ENCODE assay signal across 13 cellular contexts in the genomic region with DNA sequence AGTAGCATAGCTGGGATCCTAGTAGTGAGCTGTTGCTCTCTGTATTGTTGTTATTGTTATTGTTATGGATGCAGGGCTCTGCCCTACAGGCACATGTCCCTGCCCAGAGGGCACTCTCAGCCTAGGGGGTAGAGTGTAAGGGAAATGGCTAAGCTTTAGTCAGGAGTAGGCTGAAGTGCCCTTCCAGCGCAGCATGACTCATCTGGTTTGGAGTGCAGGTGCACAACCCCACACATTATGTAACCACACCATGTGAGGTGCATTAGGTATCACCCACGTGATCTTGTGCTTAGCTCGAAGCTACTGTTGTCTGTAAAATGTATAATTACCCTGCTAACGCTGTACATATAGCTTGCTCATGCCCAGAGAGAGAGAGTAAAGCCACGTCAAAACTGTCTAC. TPM values are rescaled to one million over a fixed set of nuclear protein-coding genes. Genes with fewer than 3 reads are reported as not detected.
A peak's percentile ranks its signal among the peaks of the same experiment; 100 is the strongest.
DNase-seq lines count a peak whose midpoint lies in the region; ATAC-seq and TF ChIP-seq lines count a peak whose summit lies in the region.
"Had no signal": no experiment of that assay in that cellular context is flagged by ENCODE, and none has a peak within 500 bp of the region (broad histone marks: within the 10 kb centered on the region; RNA-seq: fewer than 3 reads in every experiment).

No MANE protein-coding gene starts in this region.

- ATAC-seq in DND-41 (ENCODE audit: insufficient read depth, low read depth) (0 out of 3 replicates have a peak, but pooled peaks have one; percentile 27), left lung (peak; percentile 79), GM19395 (IDR thresholded peaks at IDR 0.05; ENCODE audit: unreplicated experiment) (no peak), GM19023 (IDR thresholded peaks at IDR 0.05; ENCODE audit: unreplicated experiment) (no peak)

- H3K4me1 ChIP-seq in DND-41 (ENCODE audit: insufficient read depth, low read length), result no peaks in the 10 kb centered on the region
- no peaks in the 10 kb centered on the region for H3K4me1 ChIP-seq in OCI-LY7 (ENCODE audit: insufficient read depth, low read length, poor library complexity, severe bottlenecking)
- peaks cover 0 to 7% of the 10 kb centered on the region in 2 donors for H3K4me1 ChIP-seq in left lung
- no peaks in the 10 kb centered on the region for H3K4me1 ChIP-seq in effector memory CD4-positive, alpha-beta T cell (ENCODE audit: control insufficient read depth, insufficient read depth, low read length, poor library complexity, severe bottlenecking)

- no peak for TF ChIP-seq CTCF in DND-41 (IDR thresholded peaks at IDR 0.05; ENCODE audit: borderline replicate concordance, extremely low read depth, low read length, poor library complexity, severe bottlenecking)
- TF ChIP-seq CTCF in OCI-LY7 (conservative IDR thresholded peaks at IDR 0.05; ENCODE audit: low read length), result no peak
- no peak for TF ChIP-seq CTCF in left lung (IDR thresholded peaks at IDR 0.05)
- TF ChIP-seq CTCF in coronary artery (IDR thresholded peaks at IDR 0.05), result no peak

- H3K36me3 ChIP-seq in DND-41 (ENCODE audit: insufficient read depth, low read length) (no peaks in the 10 kb centered on the region), OCI-LY7 (ENCODE audit: insufficient read depth, low read length) (no peaks in the 10 kb centered on the region), left lung (no peaks in the 10 kb centered on the region)
- H3K36me3 ChIP-seq in effector memory CD4-positive, alpha-beta T cell (ENCODE audit: control insufficient read depth, insufficient read depth, low read length), result no peaks in the 10 kb centered on the region

- H2AFZ ChIP-seq in DND-41 (ENCODE audit: low read depth, low read length) (no peak overlapping the region), OCI-LY7 (ENCODE audit: low read length) (no peak overlapping the region)

- peaks cover 2% of the 10 kb centered on the region for H3K27me3 ChIP-seq in DND-41 (ENCODE audit: insufficient read depth, low read length, poor library complexity)
- H3K27me3 ChIP-seq in left lung, result no peaks in the 10 kb centered on the region
- no peaks in the 10 kb centered on the region for H3K27me3 ChIP-seq in effector memory CD4-positive, alpha-beta T cell (replicated peaks; ENCODE audit: control insufficient read depth, insufficient read depth, low read length, poor library complexity, severe bottlenecking)

- no TSS peak for BruUV-seq in OCI-LY7 (replicated peaks; lab: Mats Ljungman, UMichigan)

- H3K9ac ChIP-seq in DND-41 (ENCODE audit: low read depth, low read length), result no peak overlapping the region

- no peaks in the 10 kb centered on the region for H3K9me2 ChIP-seq in OCI-LY7 (ENCODE audit: insufficient read depth, low read length)

- CTCF ChIA-PET in OCI-LY7 (lab: Charles Lee; ENCODE audit: unreplicated experiment), result no interaction called here

- H4K20me1 ChIP-seq in DND-41 (ENCODE audit: insufficient read depth, low read length), result no peaks in the 10 kb centered on the region
- H4K20me1 ChIP-seq in OCI-LY7 (ENCODE audit: insufficient read depth, low read length), result no peaks in the 10 kb centered on the region

- H3K4me3 ChIP-seq in DND-41 (ENCODE audit: low read depth in 1 of 2, low read length in 2 of 2) (no peak overlapping the region), OCI-LY7 (ENCODE audit: low read depth, low read length, poor library complexity, severe bottlenecking) (no peak overlapping the region), left lung (no peak overlapping the region), coronary artery (no peak overlapping the region)
- H3K4me3 ChIP-seq in effector memory CD4-positive, alpha-beta T cell (ENCODE audit: insufficient read depth, low read depth, low read length, poor library complexity, severe bottlenecking), result no peak overlapping the region

- intact Hi-C loops in OCI-LY7 (cut with micrococcal nuclease; ENCODE audit: unreplicated experiment) (no loop called here), left lung (cut with DNase I) (no loop called here)

- POLR2A ChIA-PET in OCI-LY7 (lab: Charles Lee), result no interaction called here

- DNase-seq in DND-41, result no peak
- peak; percentile 31 for DNase-seq in LoVo (ENCODE audit: low spot score)
- peak; percentile 6 for DNase-seq in OCI-LY7 (ENCODE audit: low spot score)
- peak in 1 of 2 donors; percentile 86 for DNase-seq in left lung
- DNase-seq in coronary artery (ENCODE audit: low spot score), result no peak
- no peak for DNase-seq in effector memory CD4-positive, alpha-beta T cell
- DNase-seq: activated B cell treated with CpG ODN at 0.5 μM for 24 hours, activated gamma-delta T cell, NCI-H1092, nephron progenitor cell, Right ventricle myocardium superior had no signal

- H3K4me2 ChIP-seq in DND-41 (ENCODE audit: insufficient read depth, low read length), result no peak overlapping the region
- no peak overlapping the region for H3K4me2 ChIP-seq in OCI-LY7 (ENCODE audit: low read length)

- H3K27ac ChIP-seq in DND-41 (ENCODE audit: low read length) (no peak overlapping the region), OCI-LY7 (ENCODE audit: low read depth, low read length, poor library complexity, severe bottlenecking) (no peak overlapping the region), left lung (peak overlapping the region; percentile 36 to 55), coronary artery (no peak overlapping the region)
- H3K27ac ChIP-seq in effector memory CD4-positive, alpha-beta T cell (ENCODE audit: insufficient read depth, low read length, poor library complexity, severe bottlenecking), result no peak overlapping the region

- H3K9me3 ChIP-seq in DND-41 (ENCODE audit: insufficient read depth, low read length, severe bottlenecking), result no peaks in the 10 kb centered on the region
- no peaks in the 10 kb centered on the region for H3K9me3 ChIP-seq in OCI-LY7 (ENCODE audit: low read length)
- H3K9me3 ChIP-seq in left lung, result no peaks in the 10 kb centered on the region
- H3K9me3 ChIP-seq in effector memory CD4-positive, alpha-beta T cell (ENCODE audit: control insufficient read depth, low read length), result no peaks in the 10 kb centered on the region

- H3K79me2 ChIP-seq in DND-41 (ENCODE audit: insufficient read depth, low read length) (no peaks in the 10 kb centered on the region), OCI-LY7 (ENCODE audit: insufficient read depth, low read depth, low read length) (no peaks in the 10 kb centered on the region)

RNA-seq across cellular contexts. Expression of gene TIPARP, which starts 48.3 kb away (rescaled TPM):
- total RNA-seq in OCI-LY7 (2014; rRNA removed; shearing (Covaris generic)), result 9.7 and 10.0 TPM in 2 replicates
- total RNA-seq in OCI-LY7 (2022) (13.4 and 14.8 TPM in 2 replicates), left lung (10 to 100 TPM; 47.7 to 49.5 TPM)

Comparison
In these comparisons a context has a peak if more than half of its experiments do, and no peak if none do; other contexts are left out.
1. ATAC-seq: peak in DND-41 (single experiment) and left lung (single experiment); none in GM19395 (single experiment) and GM19023 (single experiment).
2. DNase-seq: peak in LoVo (single experiment) and OCI-LY7 (single experiment); none in DND-41 (single experiment), coronary artery (single experiment) and effector memory CD4-positive, alpha-beta T cell (0 of 3).
3. H3K27ac ChIP-seq: peak in left lung (2 of 2); none in DND-41 (single experiment), OCI-LY7 (single experiment), coronary artery (0 of 2) and effector memory CD4-positive, alpha-beta T cell (single experiment).